ENCODE assay signal across 16 cellular contexts in genomic region chr2:151845884-151846283, GRCh38.
DNase-seq lines count a peak whose midpoint lies in the region; ATAC-seq, FAIRE-seq and TF ChIP-seq lines count a peak whose summit lies in the region.
"Had no signal": no experiment of that assay in that cellular context is flagged by ENCODE, and none has a peak within 500 bp of the region (broad histone marks: within the 10 kb centered on the region; RNA-seq: fewer than 3 reads in every experiment).

No MANE protein-coding gene starts in this region.

- FAIRE-seq in urothelium cell line (lab: Jason Lieb, UNC) = no peak
- FAIRE-seq: RCC 7860 had no signal

- TF ChIP-seq CTCF in GM20000 (IDR thresholded peaks at IDR 0.05; ENCODE audit: extremely low read depth, missing control alignments) = no peak

- in situ Hi-C loops in KBM-7 (cut with MboI; ENCODE audit: low pct_unique_long_range_greater_than_20kb, low sequenced_read_pairs) = no loop called here

- DNase-seq in NCI-H2171 treated with DMSO at 0.1 percent for 48 hours (lab: John Stamatoyannopoulos, UW) (peak; percentile 19), NCI-H2171 (lab: John Stamatoyannopoulos, UW) (no peak), KBM-7 (no peak), GM20000 (ENCODE audit: low spot score) (no peak), urothelium cell line (ENCODE audit: low spot score) (no peak)
- DNase-seq: activated CD4-positive, alpha-beta memory T cell treated with anti-CD3 and anti-CD28 coated beads, Interleukin-2, amount 10 ng/mL, durations not matched to agents 7 days and 5 days; DMS79; NCI-H1105; NCI-H526; right lobe of liver; stimulated activated CD4-positive, alpha-beta T cell treated with anti-CD3 and anti-CD28 coated beads, Interleukin-4, amount 100 ng/mL, for 24 hours; SW 1271 had no signal

- peak; percentile 60 for ATAC-seq in GM21786 (IDR thresholded peaks at IDR 0.05; ENCODE audit: unreplicated experiment)
- peak; percentile 55 for ATAC-seq in HG03159 (IDR thresholded peaks at IDR 0.05; ENCODE audit: unreplicated experiment)
- no peak for ATAC-seq in HG03196 (IDR thresholded peaks at IDR 0.05; ENCODE audit: unreplicated experiment)
- ATAC-seq: right lobe of liver had no signal
